6 cellular contexts compared by ENCODE assay signal in the genomic region with DNA sequence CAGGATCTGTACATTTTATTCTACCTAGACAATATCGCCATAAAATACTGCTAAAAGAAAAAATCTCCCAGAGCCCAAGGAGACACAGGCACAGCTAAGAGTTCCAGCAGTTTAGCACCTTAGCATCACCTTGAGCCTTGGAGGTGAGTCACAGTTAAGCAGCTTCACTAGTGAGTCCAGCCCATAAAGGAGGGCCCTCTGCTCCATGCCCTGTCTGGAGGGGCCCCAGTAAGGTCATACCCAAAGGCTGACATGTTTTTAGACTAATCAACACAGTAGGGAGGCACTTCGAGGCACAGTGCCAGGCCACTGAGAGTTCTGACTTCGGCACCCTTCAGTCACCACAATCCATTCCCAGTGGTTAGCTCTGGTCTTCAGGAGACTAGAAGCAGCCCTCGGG. TPM values are rescaled to one million over a fixed set of nuclear protein-coding genes. Genes with fewer than 3 reads are reported as not detected.
"Had no signal": no experiment of that assay in that cellular context is flagged by ENCODE, and none has a peak within 500 bp of the region (broad histone marks: within the 10 kb centered on the region; RNA-seq: fewer than 3 reads in every experiment).

No MANE protein-coding gene starts in this region.

RNA-seq across cellular contexts. Expression of gene LGALS9B, which starts 2.6 kb away (rescaled TPM):
- total RNA-seq: GM23248, H4, H7, HT-29, IMR-90, K562 had no signal
- polyA plus RNA-seq: GM23248, IMR-90, K562 had no signal
